ENCODE assay signal across 24 cellular contexts in the genomic region with DNA sequence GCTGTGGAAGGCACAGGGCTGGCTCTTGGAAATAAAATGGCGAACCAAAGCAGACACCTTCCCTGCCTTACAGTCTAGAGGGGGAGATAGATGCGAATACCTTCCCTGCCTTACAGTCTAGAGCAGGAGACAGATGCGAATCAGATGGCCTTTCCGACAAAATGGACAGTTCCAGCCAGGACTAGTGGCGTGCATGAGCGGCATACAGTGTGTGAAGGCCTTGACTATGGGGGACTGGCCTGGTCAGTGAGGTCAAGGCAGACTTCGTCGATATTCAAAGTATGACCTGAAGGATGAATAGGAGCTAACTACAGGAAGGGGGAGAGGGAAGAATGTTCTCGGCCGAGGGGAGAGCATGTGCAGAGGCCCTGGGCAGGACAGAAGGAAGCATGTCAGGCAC.
"Had no signal": no experiment of that assay in that cellular context is flagged by ENCODE, and none has a peak within 500 bp of the region (broad histone marks: within the 10 kb centered on the region; RNA-seq: fewer than 3 reads in every experiment).

No MANE protein-coding gene starts in this region.

- H3K9me3 ChIP-seq: ascending aorta, heart right ventricle, mucosa of descending colon, thoracic aorta, vagina had no signal

- H3K4me3 Mint-ChIP-seq: activated CD4-positive, alpha-beta T cell treated with anti-CD3 and anti-CD28 coated beads, Interleukin-2, amount 10 ng/mL, durations not matched to agents 7 days and 5 days; dendritic cell treated with granulocyte-macrophage colony-stimulating factor and Interleukin-4, amounts not matched to agents 40 ng/mL and 50 ng/mL, for 4 days; stimulated activated effector memory CD8-positive, alpha-beta T cell treated with anti-CD3 and anti-CD28 coated beads, Interleukin-12 subunit alpha, Interleukin-12 subunit beta, amount 100 ng/mL, for 72 hours; type B pancreatic cell had no signal

- H3K27ac ChIP-seq: ascending aorta, brain microvascular endothelial cell, heart right ventricle, thoracic aorta, vagina, VCaP had no signal

- H3K27ac Mint-ChIP-seq: activated CD4-positive, alpha-beta T cell treated with anti-CD3 and anti-CD28 coated beads, Interleukin-2, amount 10 ng/mL, durations not matched to agents 7 days and 5 days; dendritic cell treated with granulocyte-macrophage colony-stimulating factor and Interleukin-4, amounts not matched to agents 40 ng/mL and 50 ng/mL, for 4 days; stimulated activated effector memory CD8-positive, alpha-beta T cell treated with anti-CD3 and anti-CD28 coated beads, Interleukin-12 subunit alpha, Interleukin-12 subunit beta, amount 100 ng/mL, for 72 hours; type B pancreatic cell had no signal

- H3K36me3 Mint-ChIP-seq: stimulated activated effector memory CD8-positive, alpha-beta T cell treated with anti-CD3 and anti-CD28 coated beads, Interleukin-12 subunit alpha, Interleukin-12 subunit beta, amount 100 ng/mL, for 72 hours; type B pancreatic cell had no signal

- H3K4me3 ChIP-seq: ascending aorta, heart right ventricle, mucosa of descending colon, thoracic aorta, vagina had no signal

- H3K4me1 ChIP-seq: ascending aorta had no signal

- ATAC-seq: heart right ventricle; left colon; mucosa of descending colon; right cardiac atrium; stimulated activated effector memory CD8-positive, alpha-beta T cell treated with anti-CD3 and anti-CD28 coated beads, Interleukin-12 subunit alpha, Interleukin-12 subunit beta, amount 100 ng/mL, for 72 hours had no signal

- H3K36me3 ChIP-seq: ascending aorta, brain microvascular endothelial cell, heart right ventricle, thoracic aorta, vagina had no signal

- H3K9me3 Mint-ChIP-seq: activated CD4-positive, alpha-beta T cell treated with anti-CD3 and anti-CD28 coated beads, Interleukin-2, amount 10 ng/mL, durations not matched to agents 7 days and 5 days; dendritic cell treated with granulocyte-macrophage colony-stimulating factor and Interleukin-4, amounts not matched to agents 40 ng/mL and 50 ng/mL, for 4 days; stimulated activated effector memory CD8-positive, alpha-beta T cell treated with anti-CD3 and anti-CD28 coated beads, Interleukin-12 subunit alpha, Interleukin-12 subunit beta, amount 100 ng/mL, for 72 hours had no signal

- DNase-seq: activated CD4-positive, alpha-beta T cell treated with anti-CD3 and anti-CD28 coated beads, Interleukin-2, amount 10 ng/mL, durations not matched to agents 7 days and 5 days; activated CD4-positive, CD25-positive, alpha-beta regulatory T cell treated with anti-CD3 and anti-CD28 coated beads, Interleukin-2, amount 50 U/mL, for 72 hours; activated CD8-positive, alpha-beta memory T cell treated with anti-CD3 and anti-CD28 coated beads for 24 hours; activated CD8-positive, alpha-beta memory T cell treated with anti-CD3 and anti-CD28 coated beads, Interleukin-2, amount 50 U/mL, for 4 hours; activated naive CD4-positive, alpha-beta T cell treated with Interleukin-2 at 50 U/mL for 16 hours; activated T-cell treated with anti-CD3 and anti-CD28 coated beads, Interleukin-2, amount 50 U/mL, for 48 hours; brain microvascular endothelial cell; caudate nucleus; effector CD4-positive, alpha-beta T cell; erythroblast; foreskin fibroblast; heart right ventricle; left colon; mesenchymal stem cell; mucosa of descending colon; right cardiac atrium; stimulated activated CD4-positive, alpha-beta T cell treated with anti-CD3 and anti-CD28 coated beads, Interleukin-2, amount 100 ng/mL, for 24 hours had no signal

- H3K27me3 ChIP-seq: ascending aorta, brain microvascular endothelial cell, vagina had no signal
